8 cellular contexts compared by ENCODE assay signal in the genomic region with DNA sequence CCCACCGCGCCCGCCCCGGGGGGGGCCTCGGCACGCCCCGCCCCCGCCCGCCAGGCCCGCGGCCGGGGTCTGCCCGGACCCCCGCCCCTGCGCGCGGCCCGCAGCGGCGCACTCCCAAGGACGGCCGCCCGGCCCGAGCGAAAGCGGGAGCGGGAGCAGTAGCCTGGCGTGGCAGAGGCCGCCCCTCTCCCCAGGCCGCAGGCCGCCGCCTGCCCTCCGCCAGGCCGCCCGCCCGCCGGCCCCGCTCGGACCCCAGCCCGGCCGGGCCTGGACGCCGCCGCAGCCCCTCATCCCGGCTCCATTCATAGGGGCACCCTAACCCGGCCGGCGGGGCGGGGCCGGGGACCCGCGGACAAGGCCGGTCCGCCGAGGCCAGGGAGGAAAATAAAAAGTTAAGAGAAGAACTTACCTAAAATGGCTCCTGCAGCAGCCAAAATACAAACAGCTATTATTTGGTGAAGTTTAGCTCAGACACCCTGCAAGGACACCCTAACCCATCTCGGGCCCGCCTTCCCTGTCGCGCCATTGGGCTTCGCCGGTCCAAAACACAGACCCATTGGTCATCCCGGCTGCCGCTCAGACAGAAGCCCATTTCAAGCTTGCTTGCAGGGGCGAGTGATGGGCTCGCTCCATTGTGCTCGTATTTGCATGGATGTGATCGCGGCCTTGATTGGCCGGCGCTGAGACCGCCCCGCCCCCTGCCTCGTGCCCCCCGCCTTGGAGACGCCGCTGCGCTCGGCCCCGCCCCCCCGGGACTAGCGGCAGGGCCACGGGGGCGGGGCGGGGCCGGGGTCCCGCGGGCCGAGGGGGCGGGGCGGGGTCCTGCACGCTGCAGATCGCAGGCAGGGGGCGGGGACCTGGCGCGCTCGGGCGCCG. TPM values are rescaled to one million over a fixed set of nuclear protein-coding genes. Genes with fewer than 3 reads are reported as not detected.
DNase-seq lines count a peak whose midpoint lies in the region; ATAC-seq and TF ChIP-seq lines count a peak whose summit lies in the region.

A gene with protein sequence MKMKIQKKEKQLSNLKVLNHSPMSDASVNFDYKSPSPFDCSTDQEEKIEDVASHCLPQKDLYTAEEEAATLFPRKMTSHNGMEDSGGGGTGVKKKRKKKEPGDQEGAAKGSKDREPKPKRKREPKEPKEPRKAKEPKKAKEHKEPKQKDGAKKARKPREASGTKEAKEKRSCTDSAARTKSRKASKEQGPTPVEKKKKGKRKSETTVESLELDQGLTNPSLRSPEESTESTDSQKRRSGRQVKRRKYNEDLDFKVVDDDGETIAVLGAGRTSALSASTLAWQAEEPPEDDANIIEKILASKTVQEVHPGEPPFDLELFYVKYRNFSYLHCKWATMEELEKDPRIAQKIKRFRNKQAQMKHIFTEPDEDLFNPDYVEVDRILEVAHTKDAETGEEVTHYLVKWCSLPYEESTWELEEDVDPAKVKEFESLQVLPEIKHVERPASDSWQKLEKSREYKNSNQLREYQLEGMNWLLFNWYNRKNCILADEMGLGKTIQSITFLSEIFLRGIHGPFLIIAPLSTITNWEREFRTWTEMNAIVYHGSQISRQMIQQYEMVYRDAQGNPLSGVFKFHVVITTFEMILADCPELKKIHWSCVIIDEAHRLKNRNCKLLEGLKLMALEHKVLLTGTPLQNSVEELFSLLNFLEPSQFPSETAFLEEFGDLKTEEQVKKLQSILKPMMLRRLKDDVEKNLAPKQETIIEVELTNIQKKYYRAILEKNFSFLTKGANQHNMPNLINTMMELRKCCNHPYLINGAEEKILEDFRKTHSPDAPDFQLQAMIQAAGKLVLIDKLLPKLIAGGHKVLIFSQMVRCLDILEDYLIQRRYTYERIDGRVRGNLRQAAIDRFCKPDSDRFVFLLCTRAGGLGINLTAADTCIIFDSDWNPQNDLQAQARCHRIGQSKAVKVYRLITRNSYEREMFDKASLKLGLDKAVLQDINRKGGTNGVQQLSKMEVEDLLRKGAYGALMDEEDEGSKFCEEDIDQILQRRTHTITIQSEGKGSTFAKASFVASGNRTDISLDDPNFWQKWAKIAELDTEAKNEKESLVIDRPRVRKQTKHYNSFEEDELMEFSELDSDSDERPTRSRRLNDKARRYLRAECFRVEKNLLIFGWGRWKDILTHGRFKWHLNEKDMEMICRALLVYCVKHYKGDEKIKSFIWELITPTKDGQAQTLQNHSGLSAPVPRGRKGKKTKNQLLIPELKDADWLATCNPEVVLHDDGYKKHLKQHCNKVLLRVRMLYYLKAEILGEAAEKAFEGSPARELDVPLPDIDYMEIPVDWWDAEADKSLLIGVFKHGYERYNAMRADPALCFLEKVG (N-terminal part only) (minus strand): TSS at position 447 of the 876 bp plus-strand sequence. CDS start 67,040 bp downstream, outside the sequence.

- ATAC-seq in GM21515 (IDR thresholded peaks at IDR 0.05; ENCODE audit: unreplicated experiment) = peak; percentile 98

- H3K4me3 ChIP-seq in OCI-LY3 (ENCODE audit: low read length) = peak within 1 kb of the TSS; percentile 87
- H3K4me3 ChIP-seq in epithelial cell of esophagus (ENCODE audit: low read length) = peak within 1 kb of the TSS; percentile 67
- H3K4me3 ChIP-seq in mononuclear cell (ENCODE audit: low read length) = peak within 1 kb of the TSS; percentile 84

- CTCF ChIA-PET in Calu3 (lab: Charles Lee) = interaction anchor here (0.6 to 1.3 kb wide), 9 partner anchors 14 to 1216 kb away, joined by 3 to 6 read pairs (median 5); no protein-coding TSS in a partner anchor

- H3K4me2 ChIP-seq in OCI-LY3 (ENCODE audit: low read length) = peak within 1 kb of the TSS; percentile 98

- H3K9me3 Mint-ChIP-seq in Calu3 (ENCODE audit: low read depth, unreplicated experiment) = no peaks in the 10 kb centered on the region

- intact Hi-C loops in Calu3 (cut with micrococcal nuclease; ENCODE audit: unreplicated experiment) = loop anchor here (1.0 to 5.0 kb wide), 2 partner anchors 36 to 75 kb away; no protein-coding TSS in a partner anchor

- H3K9me3 ChIP-seq in OCI-LY3 (ENCODE audit: insufficient read depth, low read length) (no peaks in the 10 kb centered on the region), mononuclear cell (ENCODE audit: low read depth, low read length) (no peaks in the 10 kb centered on the region)

- peak within 1 kb of the TSS; percentile 78 for H3K4me3 Mint-ChIP-seq in Calu3 (ENCODE audit: low read depth, unreplicated experiment)

- H3K27me3 ChIP-seq in OCI-LY3 (ENCODE audit: low read depth, low read length) = no peaks in the 10 kb centered on the region
- H3K27me3 ChIP-seq in mononuclear cell (ENCODE audit: insufficient read depth, low read length) = no peaks in the 10 kb centered on the region

- peaks cover 19% of the 10 kb centered on the region for H3K36me3 Mint-ChIP-seq in Calu3 (ENCODE audit: insufficient read depth, unreplicated experiment)

- no peak for TF ChIP-seq CTCF in Calu3 (IDR thresholded peaks at IDR 0.05; ENCODE audit: unreplicated experiment)
- no peak for TF ChIP-seq CTCF in OCI-LY3 (IDR thresholded peaks at IDR 0.05; ENCODE audit: low read depth, low read length)
- TF ChIP-seq CTCF in epithelial cell of esophagus (IDR thresholded peaks at IDR 0.05; ENCODE audit: insufficient read depth, low read depth, low read length, missing control alignments) = no peak

- DNase-seq in Calu3 (peak; percentile 100), HuH-7 (ENCODE audit: low spot score) (peak; percentile 99), epithelial cell of esophagus (ENCODE audit: low read depth) (peak; percentile 100)
- peak; percentile 97 for DNase-seq in activated CD8-positive, alpha-beta memory T cell treated with anti-CD3 and anti-CD28 coated beads, Interleukin-2, amount 50 U/mL, for 48 hours
- peak; percentile 92 to 98 for DNase-seq in stimulated activated CD8-positive, alpha-beta memory T cell treated with anti-CD3 and anti-CD28 coated beads, Interleukin-4, amount 100 ng/mL, for 1 hour (ENCODE audit: low read depth in 2 of 2, low spot score in 1 of 2)

- peak within 1 kb of the TSS; percentile 83 for H3K9ac ChIP-seq in OCI-LY3 (ENCODE audit: low read length)

- no peaks in the 10 kb centered on the region for H3K27me3 Mint-ChIP-seq in Calu3 (ENCODE audit: unreplicated experiment)

- H3K27ac ChIP-seq in OCI-LY3 (ENCODE audit: low read length) = peak within 1 kb of the TSS; percentile 66

- H3K27ac Mint-ChIP-seq in Calu3 (ENCODE audit: unreplicated experiment) = peak within 1 kb of the TSS; percentile 66

- H3K79me2 ChIP-seq in OCI-LY3 (ENCODE audit: low read length) = peaks cover 49% of the 10 kb centered on the region

- H3K4me1 ChIP-seq in OCI-LY3 (ENCODE audit: low read length) (peaks cover 49% of the 10 kb centered on the region), mononuclear cell (ENCODE audit: insufficient read depth, low read length) (peaks cover 31% of the 10 kb centered on the region)

- H2AFZ ChIP-seq in OCI-LY3 (ENCODE audit: low read depth, low read length) = peak within 1 kb of the TSS; percentile 80

- peaks cover 7% of the 10 kb centered on the region for H3K36me3 ChIP-seq in OCI-LY3 (replicated peaks; ENCODE audit: low read depth, low read length)

- BruUV-seq in Calu3 (replicated peaks; lab: Mats Ljungman, UMichigan) = no TSS peak

- peaks cover 39% of the 10 kb centered on the region for H4K20me1 ChIP-seq in OCI-LY3 (ENCODE audit: insufficient read depth, low read length)

- peaks cover 37% of the 10 kb centered on the region for H3K4me1 Mint-ChIP-seq in Calu3 (ENCODE audit: low read depth, unreplicated experiment)

RNA-seq across cellular contexts. Expression of the gene that starts here (rescaled TPM):
- total RNA-seq in Calu3 (2022) (94.5 and 98.5 TPM in 2 replicates), mononuclear cell (90.5 TPM)

Comparison
In these comparisons a context has a peak if more than half of its experiments do, and no peak if none do; other contexts are left out.
1. Peak in every context shown above with its lines: DNase-seq, ATAC-seq, H3K4me3 ChIP-seq and H3K27ac ChIP-seq.